ENCODE assay signal across 31 cellular contexts in genomic region chr15:22823495-22824128, GRCh38.
"Had no signal": no experiment of that assay in that cellular context is flagged by ENCODE, and none has a peak within 500 bp of the region (broad histone marks: within the 10 kb centered on the region; RNA-seq: fewer than 3 reads in every experiment).

No MANE protein-coding gene starts in this region.

- H3K36me3 ChIP-seq: colonic mucosa had no signal

- H3K4me1 Mint-ChIP-seq: activated B cell treated with CpG ODN at 0.5 μM for 24 hours; activated T-helper 17 cell treated with anti-CD3 and anti-CD28 coated beads, Interleukin-2, amount 50 U/mL, for 72 hours; T-helper 17 cell had no signal

- H3K4me1 ChIP-seq: body of pancreas, colonic mucosa, foreskin keratinocyte, gastrocnemius medialis, heart left ventricle had no signal

- H3K27me3 ChIP-seq: body of pancreas, colonic mucosa, foreskin keratinocyte, gastrocnemius medialis, heart left ventricle had no signal

- H3K9me3 Mint-ChIP-seq: activated B cell treated with CpG ODN at 0.5 μM for 24 hours; activated CD8-positive, alpha-beta T cell treated with anti-CD3 and anti-CD28 coated beads for 36 hours; activated T-cell treated with anti-CD3 and anti-CD28 coated beads, Interleukin-2, amount 50 U/mL, for 4 hours; activated T-helper 17 cell treated with anti-CD3 and anti-CD28 coated beads, Interleukin-2, amount 50 U/mL, for 72 hours; T-helper 2 cell treated with Interferon-gamma antibody and Interleukin-4, amounts not matched to agents 5 μg/mL and 100 μg/mL, for 36 hours had no signal

- H3K4me3 Mint-ChIP-seq: activated B cell treated with CpG ODN at 0.5 μM for 24 hours; activated CD8-positive, alpha-beta T cell treated with anti-CD3 and anti-CD28 coated beads for 36 hours; activated naive CD8-positive, alpha-beta T cell; activated T-cell treated with anti-CD3 and anti-CD28 coated beads, Interleukin-2, amount 50 U/mL, for 4 hours; activated T-helper 17 cell treated with anti-CD3 and anti-CD28 coated beads, Interleukin-2, amount 50 U/mL, for 72 hours; T-helper 17 cell; T-helper 2 cell treated with Interferon-gamma antibody and Interleukin-4, amounts not matched to agents 5 μg/mL and 100 μg/mL, for 36 hours had no signal

- H3K27me3 Mint-ChIP-seq: activated B cell treated with CpG ODN at 0.5 μM for 24 hours; activated CD8-positive, alpha-beta T cell treated with anti-CD3 and anti-CD28 coated beads for 36 hours; activated naive CD8-positive, alpha-beta T cell; activated T-helper 17 cell treated with anti-CD3 and anti-CD28 coated beads, Interleukin-2, amount 50 U/mL, for 72 hours; T-helper 17 cell had no signal

- ATAC-seq: activated CD4-positive, CD25-positive, alpha-beta regulatory T cell treated with anti-CD3 and anti-CD28 coated beads, Interleukin-2, amount 50 U/mL, for 24 hours; activated CD8-positive, alpha-beta T cell treated with anti-CD3 and anti-CD28 coated beads for 36 hours; activated T-cell treated with anti-CD3 and anti-CD28 coated beads, Interleukin-2, amount 50 U/mL, for 4 hours; activated T-helper 17 cell treated with anti-CD3 and anti-CD28 coated beads, Interleukin-2, amount 50 U/mL, for 72 hours; body of pancreas; esophagus mucosa; foreskin keratinocyte; gastrocnemius medialis; heart left ventricle; T-helper 17 cell had no signal

- H3K4me3 ChIP-seq: body of pancreas, colonic mucosa, gastrocnemius medialis, heart left ventricle had no signal

- DNase-seq: activated B cell treated with CpG ODN at 0.5 μM for 24 hours; activated CD4-positive, alpha-beta T cell treated with anti-CD3 and anti-CD28 coated beads for 48 hours; activated CD4-positive, alpha-beta T cell treated with anti-CD3 and anti-CD28 coated beads, Interleukin-2, amount 50 U/mL, for 1 hour; activated CD4-positive, alpha-beta T cell treated with anti-CD3 and anti-CD28 coated beads, Interleukin-2, amount 50 U/mL, for 48 hours; activated CD8-positive, alpha-beta memory T cell treated with anti-CD3 and anti-CD28 coated beads for 24 hours; activated CD8-positive, alpha-beta T cell treated with anti-CD3 and anti-CD28 coated beads for 36 hours; activated effector memory CD4-positive, alpha-beta T cell treated with Interleukin-2 at 50 U/mL for 16 hours; activated gamma-delta T cell treated with Interleukin-2 at 50 U/mL for 16 hours; activated naive CD4-positive, alpha-beta T cell treated with anti-CD3 and anti-CD28 coated beads, Interleukin-2, amount 50 U/mL, for 16 hours; activated naive CD4-positive, alpha-beta T cell treated with Interleukin-2 at 50 U/mL for 16 hours; activated T-cell treated with anti-CD3 and anti-CD28 coated beads, Interleukin-2, amount 50 U/mL, for 4 hours; amniotic stem cell; aorta; body of pancreas; cerebellar nuclear complex; colonic mucosa; effector CD8-positive, alpha-beta T cell; foreskin keratinocyte; gastrocnemius medialis; glutamatergic neuron; heart left ventricle; T-helper 1 cell; T-helper 17 cell; T1000; WERI-Rb-1 had no signal

- H3K27ac ChIP-seq: body of pancreas, colonic mucosa, foreskin keratinocyte, gastrocnemius medialis, heart left ventricle, WERI-Rb-1 had no signal

- H3K27ac Mint-ChIP-seq: activated B cell treated with CpG ODN at 0.5 μM for 24 hours; activated CD8-positive, alpha-beta T cell treated with anti-CD3 and anti-CD28 coated beads for 36 hours; activated naive CD8-positive, alpha-beta T cell; activated T-helper 17 cell treated with anti-CD3 and anti-CD28 coated beads, Interleukin-2, amount 50 U/mL, for 72 hours; T-helper 17 cell; T-helper 2 cell treated with Interferon-gamma antibody and Interleukin-4, amounts not matched to agents 5 μg/mL and 100 μg/mL, for 36 hours had no signal

- FAIRE-seq: endometrium had no signal

- H3K9me3 ChIP-seq: body of pancreas, colonic mucosa, gastrocnemius medialis, heart left ventricle had no signal
